Comparison of ENCODE assay signal across 16 cellular contexts in genomic region chr1:230823835-230824485, GRCh38. TPM values are rescaled to one million over a fixed set of nuclear protein-coding genes. Genes with fewer than 3 reads are reported as not detected.
DNase-seq lines count a peak whose midpoint lies in the region; ATAC-seq and TF ChIP-seq lines count a peak whose summit lies in the region.
"Had no signal": no experiment of that assay in that cellular context is flagged by ENCODE, and none has a peak within 500 bp of the region (broad histone marks: within the 10 kb centered on the region; RNA-seq: fewer than 3 reads in every experiment).

No MANE protein-coding gene starts in this region.

- TF ChIP-seq CTCF in 22Rv1 (IDR thresholded peaks at IDR 0.05) (no peak), epithelial cell of esophagus (IDR thresholded peaks at IDR 0.05; ENCODE audit: insufficient read depth, low read depth, low read length, missing control alignments) (no peak), progenitor cell of endocrine pancreas (IDR thresholded peaks at IDR 0.05; ENCODE audit: unreplicated experiment) (no peak), GM13977 (IDR thresholded peaks at IDR 0.05; ENCODE audit: extremely low read depth, insufficient read depth, missing control alignments) (no peak)

- H3K27me3 Mint-ChIP-seq in progenitor cell of endocrine pancreas = no peaks in the 10 kb centered on the region

- H3K4me3 ChIP-seq in epithelial cell of esophagus (ENCODE audit: low read length) = no peak overlapping the region

- peak overlapping the region; percentile 59 for H3K27ac ChIP-seq in 22Rv1

- H3K4me1 Mint-ChIP-seq in progenitor cell of endocrine pancreas (ENCODE audit: low read depth) = peaks cover 31% of the 10 kb centered on the region
- H3K4me1 Mint-ChIP-seq: stimulated activated naive CD8-positive, alpha-beta T cell treated with anti-CD3 and anti-CD28 coated beads, Interleukin-15, amount 100 ng/mL, for 72 hours had no signal

- H3K4me3 Mint-ChIP-seq in progenitor cell of endocrine pancreas (ENCODE audit: low read depth) = no peak overlapping the region
- H3K4me3 Mint-ChIP-seq: stimulated activated naive CD8-positive, alpha-beta T cell treated with anti-CD3 and anti-CD28 coated beads, Interleukin-15, amount 100 ng/mL, for 72 hours had no signal

- peak overlapping the region; percentile 74 for H3K27ac Mint-ChIP-seq in progenitor cell of endocrine pancreas
- H3K27ac Mint-ChIP-seq: stimulated activated naive CD8-positive, alpha-beta T cell treated with anti-CD3 and anti-CD28 coated beads, Interleukin-15, amount 100 ng/mL, for 72 hours had no signal

- no peaks in the 10 kb centered on the region for H3K9me3 Mint-ChIP-seq in progenitor cell of endocrine pancreas (ENCODE audit: low read depth)
- H3K9me3 Mint-ChIP-seq: stimulated activated naive CD8-positive, alpha-beta T cell treated with anti-CD3 and anti-CD28 coated beads, Interleukin-15, amount 100 ng/mL, for 72 hours had no signal

- DNase-seq in HT-29 (ENCODE audit: low spot score) = peak; percentile 7
- peak; percentile 25 for DNase-seq in epithelial cell of esophagus (ENCODE audit: low read depth)
- no peak for DNase-seq in progenitor cell of endocrine pancreas (ENCODE audit: low spot score, unreplicated experiment)
- no peak for DNase-seq in GM13977 (ENCODE audit: low spot score)
- no peak for DNase-seq in 8988T
- DNase-seq in DMS114 treated with DMSO at 0.1 percent for 48 hours (lab: John Stamatoyannopoulos, UW; ENCODE audit: unreplicated experiment) = no peak
- DNase-seq: activated gamma-delta T cell; AML-193; DMS 273 treated with DMSO at 0.1 percent for 48 hours; NCI-H1417 treated with DMSO at 0.1 percent for 48 hours; NCI-H226; SHP77; stimulated activated naive CD8-positive, alpha-beta T cell treated with anti-CD3 and anti-CD28 coated beads, Interleukin-15, amount 100 ng/mL, for 72 hours had no signal

- H3K36me3 Mint-ChIP-seq in progenitor cell of endocrine pancreas (ENCODE audit: insufficient read depth) = no peaks in the 10 kb centered on the region

- in situ Hi-C loops in GM13977 (cut with MboI; ENCODE audit: low pct_unique_long_range_greater_than_20kb, low sequenced_read_pairs, unreplicated experiment) = no loop called here

- ATAC-seq in GM21786 (IDR thresholded peaks at IDR 0.05; ENCODE audit: unreplicated experiment) = no peak
- ATAC-seq: activated CD4-positive, CD25-positive, alpha-beta regulatory T cell treated with anti-CD3 and anti-CD28 coated beads, Interleukin-2, amount 50 U/mL, for 24 hours; stimulated activated naive CD8-positive, alpha-beta T cell treated with anti-CD3 and anti-CD28 coated beads, Interleukin-15, amount 100 ng/mL, for 72 hours had no signal

RNA-seq across cellular contexts. Expression of gene C1orf198, which starts 44.4 kb away (rescaled TPM):
- total RNA-seq in HT-29 (2014; rRNA removed; shearing (Covaris generic)) = 29.7 and 35.0 TPM in 2 replicates
- 67.8 and 70.1 TPM in 2 replicates for total RNA-seq in progenitor cell of endocrine pancreas

Comparison
In these comparisons a context has a peak if more than half of its experiments do, and no peak if none do; other contexts are left out.
1. DNase-seq: peak in HT-29 (single experiment) and epithelial cell of esophagus (single experiment); none in progenitor cell of endocrine pancreas (single experiment), GM13977 (single experiment), 8988T (single experiment) and DMS114 treated with DMSO at 0.1 percent for 48 hours (single experiment).